5 cellular contexts compared by ENCODE assay signal in the genomic region with DNA sequence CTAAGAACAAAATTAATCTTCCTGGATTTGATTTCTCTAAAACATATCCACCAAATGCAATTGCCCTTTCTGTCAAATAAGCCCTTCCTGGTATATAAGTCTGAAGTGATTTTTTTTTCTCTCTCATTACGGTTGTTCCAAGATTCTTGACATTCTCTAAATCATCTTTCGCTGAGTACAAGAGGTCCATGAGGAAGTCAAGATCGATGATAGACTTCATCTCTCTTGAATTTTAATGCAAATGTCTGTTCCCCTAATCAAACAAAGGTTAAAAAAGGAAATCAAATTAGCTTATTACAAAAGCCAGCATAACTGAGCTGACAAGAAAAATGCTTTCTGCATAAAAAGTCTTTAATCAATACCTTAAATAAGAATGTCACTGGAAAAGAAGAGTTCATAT.
"Had no signal": no experiment of that assay in that cellular context is flagged by ENCODE, and none has a peak within 500 bp of the region (broad histone marks: within the 10 kb centered on the region; RNA-seq: fewer than 3 reads in every experiment).

No MANE protein-coding gene starts in this region.

- H3K36me3 Mint-ChIP-seq: IgD-negative memory B cell had no signal

- H3K4me2 ChIP-seq: GM23338 had no signal

- H3K4me3 ChIP-seq: GM23338 had no signal

- H3K4me3 Mint-ChIP-seq: GM23338, H9, IgD-negative memory B cell had no signal

- H3K27me3 Mint-ChIP-seq: IgD-negative memory B cell had no signal

- H3K9me3 Mint-ChIP-seq: IgD-negative memory B cell had no signal

- H3K27ac Mint-ChIP-seq: GM23338, H9, IgD-negative memory B cell had no signal

- DNase-seq: H9, HCEC 1CT, KBM-7 had no signal

- H2AFZ ChIP-seq: GM23338 had no signal
